Comparison of ENCODE assay signal across 18 cellular contexts in genomic region chr10:133418289-133418993, GRCh38. TPM values are rescaled to one million over a fixed set of nuclear protein-coding genes. Genes with fewer than 3 reads are reported as not detected.
A peak's percentile ranks its signal among the peaks of the same experiment; 100 is the strongest.
DNase-seq lines count a peak whose midpoint lies in the region; ATAC-seq, FAIRE-seq and TF ChIP-seq lines count a peak whose summit lies in the region.
"Had no signal": no experiment of that assay in that cellular context is flagged by ENCODE, and none has a peak within 500 bp of the region (broad histone marks: within the 10 kb centered on the region; RNA-seq: fewer than 3 reads in every experiment).

No MANE protein-coding gene starts in this region.

- no peak for FAIRE-seq in GM12892 (lab: Jason Lieb, UNC)
- FAIRE-seq: A549, GM12891, H54 had no signal

- no peak overlapping the region for H3K4me3 Mint-ChIP-seq in osteocyte (ENCODE audit: unreplicated experiment)
- H3K4me3 Mint-ChIP-seq: CD4-positive, alpha-beta memory T cell had no signal

- H3K9me3 Mint-ChIP-seq in osteocyte (ENCODE audit: unreplicated experiment), result no peaks in the 10 kb centered on the region

- H3K4me1 Mint-ChIP-seq in osteocyte (ENCODE audit: unreplicated experiment), result peaks cover 2% of the 10 kb centered on the region

- WGBS in esophagus muscularis mucosa, result 97% methylated on average over 6 of the region's 14 CpGs

- in situ Hi-C loops in GM13976 (cut with MboI; ENCODE audit: low sequenced_read_pairs, unreplicated experiment), result no loop called here

- peaks cover 16 to 59% (median 50%) of the 10 kb centered on the region in 4 donors for H3K36me3 ChIP-seq in esophagus muscularis mucosa

- TF ChIP-seq EP300 in esophagus muscularis mucosa (IDR thresholded peaks at IDR 0.05), result no peak

- no peak overlapping the region for H3K27ac ChIP-seq in esophagus muscularis mucosa (replicated peaks in 1 of 4)
- H3K27ac ChIP-seq: A549, C4-2B, GM23248, HL-60 had no signal

- peaks cover 0 to 12% (median 8%) of the 10 kb centered on the region in 4 donors for H3K4me1 ChIP-seq in esophagus muscularis mucosa
- H3K4me1 ChIP-seq: BE2C had no signal

- TF ChIP-seq CTCF in GM13976 (IDR thresholded peaks at IDR 0.05; ENCODE audit: borderline replicate concordance, control extremely low read depth, extremely low read depth, insufficient read depth, missing control alignments) (no peak), esophagus muscularis mucosa (IDR thresholded peaks at IDR 0.05) (no peak), osteocyte (IDR thresholded peaks at IDR 0.05) (no peak)

- H3K36me3 Mint-ChIP-seq in osteocyte (ENCODE audit: unreplicated experiment), result peaks cover 21% of the 10 kb centered on the region

- H3K27ac Mint-ChIP-seq in osteocyte (ENCODE audit: unreplicated experiment), result no peak overlapping the region
- H3K27ac Mint-ChIP-seq: CD4-positive, alpha-beta memory T cell had no signal

- ATAC-seq in GM21526 (IDR thresholded peaks at IDR 0.05; ENCODE audit: low FRiP score, unreplicated experiment) (no peak), GM18867 (IDR thresholded peaks at IDR 0.05; ENCODE audit: unreplicated experiment) (no peak), GM21390 (IDR thresholded peaks at IDR 0.05; ENCODE audit: unreplicated experiment) (no peak)
- ATAC-seq: A549 had no signal

- intact Hi-C loops in esophagus muscularis mucosa (cut with DNase I), result no loop called here

- TF ChIP-seq POLR2A in GM12892 (IDR thresholded peaks at IDR 0.05; ENCODE audit: low read depth, low read length) (0 out of 2 replicates have a peak, but pooled peaks have one; percentile 36), esophagus muscularis mucosa (IDR thresholded peaks at IDR 0.05; ENCODE audit: low read depth) (no peak)

- H3K4me3 ChIP-seq in esophagus muscularis mucosa, result no peak overlapping the region
- H3K4me3 ChIP-seq: A549, GM23248 had no signal

- no peaks in the 10 kb centered on the region for H3K9me3 ChIP-seq in esophagus muscularis mucosa
- H3K9me3 ChIP-seq: A549, BE2C had no signal

- H3K27me3 Mint-ChIP-seq in osteocyte (ENCODE audit: unreplicated experiment), result no peaks in the 10 kb centered on the region

- no peak for DNase-seq in GM12892 (ENCODE audit: insufficient read length)
- DNase-seq in GM13976 (ENCODE audit: low spot score), result peak; percentile 16
- DNase-seq in esophagus muscularis mucosa (ENCODE audit: extremely low spot score), result peak; percentile 42
- peak; percentile 81 for DNase-seq in osteocyte (ENCODE audit: extremely low spot score, unreplicated experiment)
- DNase-seq: BE2C; CD4-positive, alpha-beta memory T cell; DMS79; GM23248; IMR-90 had no signal

- H3K27me3 ChIP-seq in esophagus muscularis mucosa, result peaks cover 0 to 27% (median 5%) of the 10 kb centered on the region in 4 donors

RNA-seq across cellular contexts. Expression of gene SPRN, which starts 6.0 kb away (rescaled TPM):
- polyA plus RNA-seq in GM12892 (2012; ENCODE audit: missing spikeins), result 0.72 TPM
- total RNA-seq in esophagus muscularis mucosa, result under 1 TPM in 2 of 4 donors, not detected in 2; 0.34 to 0.71 TPM
- total RNA-seq in osteocyte, result 2.2 and 2.7 TPM in 2 replicates
- total RNA-seq: CD4-positive, alpha-beta memory T cell; G401 had no signal

RNA-seq across cellular contexts. Expression of gene MTG1, which starts 24.5 kb away (rescaled TPM):
- polyA plus RNA-seq in GM12892 (2012; ENCODE audit: missing spikeins), result 38.8 TPM
- total RNA-seq in esophagus muscularis mucosa (10 to 100 TPM; 12.6 to 23.6 (median 15.9) TPM), osteocyte (57.3 and 65.2 TPM in 2 replicates)

RNA-seq across cellular contexts. Expression of gene SCART1, which starts 35.3 kb away (rescaled TPM):
- 2.1 TPM for polyA plus RNA-seq in GM12892 (2012; ENCODE audit: missing spikeins)
- total RNA-seq in esophagus muscularis mucosa (1 to 10 TPM in 3 of 4 donors, under 1 TPM in 1; 0.65 to 1.7 (median 1.4) TPM), osteocyte (3.2 and 4.8 TPM in 2 replicates)

RNA-seq across cellular contexts. Expression of gene PAOX, which starts 39.4 kb away (rescaled TPM):
- 7.1 TPM for polyA plus RNA-seq in GM12892 (2012; ENCODE audit: missing spikeins)
- total RNA-seq in esophagus muscularis mucosa (10 to 100 TPM; 10.1 to 15.0 (median 14.3) TPM), osteocyte (6.5 and 8.7 TPM in 2 replicates)

RNA-seq across cellular contexts. Expression of gene ECHS1, which starts 45.3 kb away (rescaled TPM):
- polyA plus RNA-seq in GM12892 (2012; ENCODE audit: missing spikeins), result 79.0 TPM
- total RNA-seq in esophagus muscularis mucosa, result 10 to 100 TPM; 64.0 to 77.7 (median 73.2) TPM
- total RNA-seq in osteocyte, result 62.9 and 65.1 TPM in 2 replicates
